In genomic region chr14:96509457-96510090, GRCh38 we compare ENCODE assay signal across 17 cellular contexts. TPM values are rescaled to one million over a fixed set of nuclear protein-coding genes. Genes with fewer than 3 reads are reported as not detected.
DNase-seq lines count a peak whose midpoint lies in the region; ATAC-seq and TF ChIP-seq lines count a peak whose summit lies in the region.
"Had no signal": no experiment of that assay in that cellular context is flagged by ENCODE, and none has a peak within 500 bp of the region (broad histone marks: within the 10 kb centered on the region; RNA-seq: fewer than 3 reads in every experiment).

No MANE protein-coding gene starts in this region.

- WGBS in body of pancreas, 2 donors, result 67 to 81% methylated on average over 6 of the region's 6 CpGs

- no peak for DNase-seq in DND-41
- no peak for DNase-seq in effector memory CD8-positive, alpha-beta T cell
- DNase-seq in body of pancreas, result no peak
- no peak for DNase-seq in ureter (ENCODE audit: low spot score)
- DNase-seq in H4 (ENCODE audit: low spot score), result no peak
- no peak for DNase-seq in mesenteric fat pad (ENCODE audit: low spot score)
- DNase-seq: activated CD4-positive, alpha-beta T cell treated with anti-CD3 and anti-CD28 coated beads, Interleukin-2, amount 50 U/mL, for 1 hour; anterior cingulate cortex; colonic mucosa; KG1; NCI-H1417 treated with DMSO at 0.1 percent for 48 hours; NCI-H446; occipital lobe; stimulated activated CD4-positive, alpha-beta T cell treated with anti-CD3 and anti-CD28 coated beads, Interleukin-4, amount 100 ng/mL, for 4 hours had no signal

- H3K4me3 ChIP-seq in DND-41 (ENCODE audit: low read depth in 1 of 2, low read length in 2 of 2) (no peak overlapping the region), body of pancreas (no peak overlapping the region)
- H3K4me3 ChIP-seq: colonic mucosa had no signal

- TF ChIP-seq POLR2A in body of pancreas (IDR thresholded peaks at IDR 0.05), result no peak

- H3K4me1 ChIP-seq in DND-41 (ENCODE audit: insufficient read depth, low read length) (peaks cover 35% of the 10 kb centered on the region), body of pancreas (peaks cover 90% of the 10 kb centered on the region)

- peaks cover 99% of the 10 kb centered on the region for H3K79me2 ChIP-seq in DND-41 (ENCODE audit: insufficient read depth, low read length)

- peaks cover 12% of the 10 kb centered on the region for H3K36me3 Mint-ChIP-seq in effector memory CD8-positive, alpha-beta T cell (ENCODE audit: insufficient read depth)

- peaks cover 53 to 79% of the 10 kb centered on the region in 2 donors for H3K4me1 Mint-ChIP-seq in effector memory CD8-positive, alpha-beta T cell (ENCODE audit: low read depth in 2 of 2)

- H3K9ac ChIP-seq in DND-41 (ENCODE audit: low read depth, low read length), result no peak overlapping the region

- H3K36me3 ChIP-seq in DND-41 (ENCODE audit: insufficient read depth, low read length) (peaks cover 1% of the 10 kb centered on the region; the same call in 1 of the 2 replicates), body of pancreas (replicated peaks in 1 of 2; ENCODE audit: insufficient read depth in 1 of 2, low read depth in 2 of 2) (no peaks in the 10 kb centered on the region)
- H3K36me3 ChIP-seq: colonic mucosa had no signal

- H3K9me3 ChIP-seq in DND-41 (ENCODE audit: insufficient read depth, low read length, severe bottlenecking) (no peaks in the 10 kb centered on the region), body of pancreas (no peaks in the 10 kb centered on the region)
- H3K9me3 ChIP-seq: colonic mucosa had no signal

- TF ChIP-seq CTCF in DND-41 (IDR thresholded peaks at IDR 0.05; ENCODE audit: borderline replicate concordance, extremely low read depth, low read length, poor library complexity, severe bottlenecking) (no peak), body of pancreas (IDR thresholded peaks at IDR 0.05) (no peak)

- ATAC-seq in DND-41 (ENCODE audit: insufficient read depth, low read depth) (no peak), GM19395 (IDR thresholded peaks at IDR 0.05; ENCODE audit: unreplicated experiment) (peak; percentile 52), HG03521 (IDR thresholded peaks at IDR 0.05; ENCODE audit: unreplicated experiment) (peak; percentile 44), body of pancreas (no peak)
- ATAC-seq in effector memory CD8-positive, alpha-beta T cell (replicated peaks), result peak; percentile 21

- H3K27ac ChIP-seq in DND-41 (ENCODE audit: low read length) (no peak overlapping the region), body of pancreas (no peak overlapping the region)
- H3K27ac ChIP-seq: colonic mucosa had no signal

- no peaks in the 10 kb centered on the region for H3K27me3 ChIP-seq in DND-41 (ENCODE audit: insufficient read depth, low read length, poor library complexity)
- H3K27me3 ChIP-seq in body of pancreas, result no peaks in the 10 kb centered on the region
- H3K27me3 ChIP-seq: colonic mucosa had no signal

- H3K4me3 Mint-ChIP-seq in effector memory CD8-positive, alpha-beta T cell, result peak overlapping the region in 1 of 2 donors; percentile 51
- H3K4me3 Mint-ChIP-seq: mesothelial cell of epicardium had no signal

- no peaks in the 10 kb centered on the region for H3K27me3 Mint-ChIP-seq in effector memory CD8-positive, alpha-beta T cell

- H3K9me3 Mint-ChIP-seq in effector memory CD8-positive, alpha-beta T cell, result no peaks in the 10 kb centered on the region
- H3K9me3 Mint-ChIP-seq: mesothelial cell of epicardium had no signal

- H4K20me1 ChIP-seq in DND-41 (ENCODE audit: insufficient read depth, low read length), result peaks cover 96% of the 10 kb centered on the region

- H3K27ac Mint-ChIP-seq in effector memory CD8-positive, alpha-beta T cell, result peak overlapping the region; percentile 60 to 77
- H3K27ac Mint-ChIP-seq: mesothelial cell of epicardium had no signal

- no peak overlapping the region for H2AFZ ChIP-seq in DND-41 (ENCODE audit: low read depth, low read length)

- intact Hi-C loops in body of pancreas (cut with DNase I), result no loop called here

- H3K4me2 ChIP-seq in DND-41 (ENCODE audit: insufficient read depth, low read length), result peak overlapping the region; percentile 8; the same call in 1 of the 2 replicates

RNA-seq across cellular contexts. Expression of gene PAPOLA, which starts 7.4 kb away (rescaled TPM):
- total RNA-seq in body of pancreas (100 to 1,000 TPM; 122 to 163 TPM), ureter (207 TPM), mesenteric fat pad (137 TPM)
- total RNA-seq in H4 (2014; rRNA removed; shearing (Covaris generic)), result 38.2 and 63.2 TPM in 2 replicates

Comparison
In these comparisons a context has a peak if more than half of its experiments do, and no peak if none do; other contexts are left out.
1. ATAC-seq: peak in GM19395 (single experiment), HG03521 (single experiment) and effector memory CD8-positive, alpha-beta T cell (single experiment); none in DND-41 (single experiment) and body of pancreas (single experiment).